23 cellular contexts compared by ENCODE assay signal in genomic region chr7:147196476-147196875, GRCh38.
DNase-seq lines count a peak whose midpoint lies in the region; ATAC-seq and TF ChIP-seq lines count a peak whose summit lies in the region.
"Had no signal": no experiment of that assay in that cellular context is flagged by ENCODE, and none has a peak within 500 bp of the region (broad histone marks: within the 10 kb centered on the region; RNA-seq: fewer than 3 reads in every experiment).

No MANE protein-coding gene starts in this region.

- ATAC-seq in upper lobe of left lung (ENCODE audit: low FRiP score in 2 of 2) = no peak
- ATAC-seq: activated CD4-positive, CD25-positive, alpha-beta regulatory T cell treated with anti-CD3 and anti-CD28 coated beads, Interleukin-2, amount 50 U/mL, for 24 hours; left lobe of liver had no signal

- no peaks in the 10 kb centered on the region for H3K27me3 ChIP-seq in parathyroid adenoma (ENCODE audit: control insufficient read depth, insufficient read depth, low read length)
- no peaks in the 10 kb centered on the region for H3K27me3 ChIP-seq in upper lobe of left lung
- H3K27me3 ChIP-seq: neutrophil had no signal

- H3K79me2 ChIP-seq in parathyroid adenoma = no peaks in the 10 kb centered on the region

- no peak for TF ChIP-seq EP300 in upper lobe of left lung (IDR thresholded peaks at IDR 0.05)

- DNase-seq in NCI-H1417 (lab: John Stamatoyannopoulos, UW) (peak; percentile 6 to 95 (median 57)), NCI-H1417 treated with DMSO at 0.1 percent for 48 hours (lab: John Stamatoyannopoulos, UW) (no peak), NCI-H1105 (lab: John Stamatoyannopoulos, UW) (peak; percentile 5), NCI-H2196 (lab: John Stamatoyannopoulos, UW; ENCODE audit: unreplicated experiment) (peak; percentile 28), mucosa of gallbladder (ENCODE audit: low spot score) (no peak), GM10248 (ENCODE audit: extremely low spot score) (no peak), upper lobe of left lung (no peak)
- DNase-seq: activated CD4-positive, alpha-beta memory T cell treated with anti-CD3 and anti-CD28 coated beads for 36 hours; activated CD8-positive, alpha-beta memory T cell treated with anti-CD3 and anti-CD28 coated beads, Interleukin-2, amount 50 U/mL, for 48 hours; activated naive CD4-positive, alpha-beta T cell treated with anti-CD3 and anti-CD28 coated beads, Interleukin-2, amount 10 ng/mL, durations not matched to agents 7 days and 5 days; cerebellar nuclear complex; dorsolateral prefrontal cortex; hypothalamus; IMR-90; mesendoderm; NCI-H446 treated with DMSO at 0.1 percent for 48 hours; stimulated activated naive CD4-positive, alpha-beta T cell treated with Interleukin-2 at 50 U/mL for 16 hours had no signal

- H2AFZ ChIP-seq in parathyroid adenoma = no peak overlapping the region

- H3K4me1 ChIP-seq in parathyroid adenoma (no peaks in the 10 kb centered on the region), upper lobe of left lung (no peaks in the 10 kb centered on the region)

- H3K4me3 ChIP-seq in parathyroid adenoma (ENCODE audit: low read depth, low read length) = peak overlapping the region; percentile 50
- H3K4me3 ChIP-seq in upper lobe of left lung = no peak overlapping the region
- H3K4me3 ChIP-seq: dorsolateral prefrontal cortex had no signal

- TF ChIP-seq POLR2A in upper lobe of left lung (IDR thresholded peaks at IDR 0.05) = no peak

- TF ChIP-seq CTCF in parathyroid adenoma (IDR thresholded peaks at IDR 0.05) (no peak), GM10248 (IDR thresholded peaks at IDR 0.05; ENCODE audit: control extremely low read depth, extremely low read depth, low read depth, missing control alignments) (no peak), upper lobe of left lung (IDR thresholded peaks at IDR 0.05) (no peak)

- CTCF ChIA-PET in GM10248 (lab: Yijun Ruan, JAX) = interaction anchor here (1.0 kb wide), 1 partner anchor 15 kb away, joined by 3 read pairs; no protein-coding TSS in a partner anchor

- WGBS in upper lobe of left lung, 2 donors = 94 to 95% methylated on average over 5 of the region's 5 CpGs

- no peaks in the 10 kb centered on the region for H3K36me3 ChIP-seq in parathyroid adenoma (ENCODE audit: control insufficient read depth, insufficient read depth, low read length)
- no peaks in the 10 kb centered on the region for H3K36me3 ChIP-seq in upper lobe of left lung
- H3K36me3 ChIP-seq: neutrophil had no signal

- H3K9me3 ChIP-seq in parathyroid adenoma (ENCODE audit: control insufficient read depth, low read length) = no peaks in the 10 kb centered on the region
- no peaks in the 10 kb centered on the region for H3K9me3 ChIP-seq in upper lobe of left lung
- H3K9me3 ChIP-seq: neutrophil had no signal

- H3K4me2 ChIP-seq in parathyroid adenoma (ENCODE audit: low read length) = peak overlapping the region; percentile 69

- H3K9ac ChIP-seq in parathyroid adenoma = no peak overlapping the region

- POLR2A ChIA-PET in GM10248 (lab: Yijun Ruan, JAX) = no interaction called here

- H3K27ac ChIP-seq in parathyroid adenoma (no peak overlapping the region), upper lobe of left lung (no peak overlapping the region)
- H3K27ac ChIP-seq: 22Rv1, dorsolateral prefrontal cortex, neutrophil, RWPE1 had no signal

Comparison
In these comparisons a context has a peak if more than half of its experiments do, and no peak if none do; other contexts are left out.
1. DNase-seq: peak in NCI-H1417 (3 of 3), NCI-H1105 (single experiment) and NCI-H2196 (single experiment); none in NCI-H1417 treated with DMSO at 0.1 percent for 48 hours (single experiment), mucosa of gallbladder (single experiment), GM10248 (single experiment) and upper lobe of left lung (0 of 2).